ENCODE assay signal across 6 cellular contexts in genomic region chr19:7918062-7918614, GRCh38. TPM values are rescaled to one million over a fixed set of nuclear protein-coding genes. Genes with fewer than 3 reads are reported as not detected.
DNase-seq lines count a peak whose midpoint lies in the region; ATAC-seq, FAIRE-seq and TF ChIP-seq lines count a peak whose summit lies in the region.
"Not testable (repeated sequence)": the region's sequence is repeated elsewhere in the genome, so short reads cannot be mapped to it uniquely, and the experiment has no call there.

No MANE protein-coding gene starts in this region.

- CTCF ChIA-PET in PC-3 (lab: Charles Lee) (interaction anchor here (0.6 to 1.7 kb wide), 4 partner anchors 15 to 240 kb away, joined by 3 to 8 read pairs (median 6); no protein-coding TSS in a partner anchor), endothelial cell of umbilical vein (lab: Charles Lee) (interaction anchor here (0.7 to 2.4 kb wide), 15 partner anchors 11 to 350 kb away, joined by 3 to 16 read pairs (median 4); partner anchors contain the start of genes LRRC8E and TIMM44)
- CTCF ChIA-PET in activated naive CD4-positive, alpha-beta T cell treated with anti-CD3 and anti-CD28 coated beads, Interleukin-2, amount 10 ng/mL, durations not matched to agents 7 days and 5 days (lab: Charles Lee): interaction anchor here (0.7 to 1.4 kb wide), 7 partner anchors 9 to 66 kb away, joined by 3 to 11 read pairs (median 3); no protein-coding TSS in a partner anchor

- not testable (repeated sequence) for H3K27ac Mint-ChIP-seq in activated naive CD4-positive, alpha-beta T cell treated with anti-CD3 and anti-CD28 coated beads, Interleukin-2, amount 10 ng/mL, durations not matched to agents 7 days and 5 days

- not testable (repeated sequence) for H3K9me2 ChIP-seq in PC-3 (replicated peaks; ENCODE audit: low read length)

- H3K36me3 ChIP-seq in BLaER1 treated with 17β-estradiol and CSF1 and Interleukin-3, amounts not matched to agents 10 nM and 100 nM: peaks cover 13 to 32% (median 18%) of the 10 kb centered on the region in 11 experiments
- not testable (repeated sequence) for H3K36me3 ChIP-seq in PC-3 (ENCODE audit: low read depth, low read length); endothelial cell of umbilical vein (ENCODE audit: control insufficient read depth in 2 of 2, extremely low read depth in 1 of 2, insufficient read depth in 2 of 2, low read length in 2 of 2)
- H3K36me3 ChIP-seq in lower lobe of right lung (peaks cover 15% of the 10 kb centered on the region), spleen (peaks cover 3 to 25% (median 12%) of the 10 kb centered on the region in 6 donors)

- 20 to 29% (median 22%) methylated on average over 28 to 29 of the region's 29 CpGs for WGBS in spleen, 5 donors

- peak overlapping the region; percentile 23 for H3K4me3 Mint-ChIP-seq in activated naive CD4-positive, alpha-beta T cell treated with anti-CD3 and anti-CD28 coated beads, Interleukin-2, amount 10 ng/mL, durations not matched to agents 7 days and 5 days

- not testable (repeated sequence) for H3F3A ChIP-seq in PC-3 (ENCODE audit: low read length, unreplicated experiment)

- TF ChIP-seq POLR2A in endothelial cell of umbilical vein (IDR thresholded peaks at IDR 0.05; ENCODE audit: low read depth, low read length); spleen (IDR thresholded peaks at IDR 0.05): not testable (repeated sequence)

- not testable (repeated sequence) for H3K36me3 Mint-ChIP-seq in activated naive CD4-positive, alpha-beta T cell treated with anti-CD3 and anti-CD28 coated beads, Interleukin-2, amount 10 ng/mL, durations not matched to agents 7 days and 5 days

- peaks cover 66% of the 10 kb centered on the region for H3K27me3 Mint-ChIP-seq in activated naive CD4-positive, alpha-beta T cell treated with anti-CD3 and anti-CD28 coated beads, Interleukin-2, amount 10 ng/mL, durations not matched to agents 7 days and 5 days

- BruUV-seq in PC-3 (replicated peaks; lab: Mats Ljungman, UMichigan); endothelial cell of umbilical vein (replicated peaks; lab: Mats Ljungman, UMichigan): not testable (repeated sequence)

- not testable (repeated sequence) for H3K79me2 ChIP-seq in PC-3 (ENCODE audit: low read length); endothelial cell of umbilical vein (ENCODE audit: control insufficient read depth, insufficient read depth, low read length)

- dilution Hi-C loops in endothelial cell of umbilical vein (cut with MboI; ENCODE audit: extremely low pct_ligation_motif_present, low sequenced_read_pairs): not testable (repeated sequence)

- POLR2A ChIA-PET in PC-3 (lab: Charles Lee; ENCODE audit: unreplicated experiment): not testable (repeated sequence)
- POLR2A ChIA-PET in endothelial cell of umbilical vein (lab: Charles Lee): interaction anchor here (1.4 kb wide), 1 partner anchor 15 kb away, joined by 4 read pairs; the partner anchor contains the start of gene MAP2K7

- peak overlapping the region; percentile 87 for H2AFZ ChIP-seq in PC-3 (ENCODE audit: low read length)
- H2AFZ ChIP-seq in endothelial cell of umbilical vein (ENCODE audit: low read depth, low read length): peak overlapping the region; percentile 54

- peak overlapping the region in 9 of 10 experiments; percentile 49 to 68 (median 56); a peak in 17 of 20 replicates for H3K4me3 ChIP-seq in BLaER1 treated with 17β-estradiol and CSF1 and Interleukin-3, amounts not matched to agents 10 nM and 100 nM
- H3K4me3 ChIP-seq in PC-3 (ENCODE audit: low read length): peak overlapping the region; percentile 74
- not testable (repeated sequence) for H3K4me3 ChIP-seq in endothelial cell of umbilical vein (replicated peaks in 1 of 3; ENCODE audit: insufficient read depth in 1 of 3, low read depth in 1 of 3, low read length in 3 of 3)
- H3K4me3 ChIP-seq in lower lobe of right lung: peak overlapping the region; percentile 49
- peak overlapping the region in 7 of 8 donors; percentile 25 to 70 (median 41) for H3K4me3 ChIP-seq in spleen

- not testable (repeated sequence) for TF ChIP-seq CTCF in PC-3 (conservative IDR thresholded peaks at IDR 0.05; ENCODE audit: low read depth, low read length); endothelial cell of umbilical vein (IDR thresholded peaks at IDR 0.05; ENCODE audit: extremely low read depth in 1 of 2, insufficient read depth in 1 of 2, low read depth in 1 of 2, low read length in 2 of 2); lower lobe of right lung (IDR thresholded peaks at IDR 0.05)
- TF ChIP-seq CTCF in spleen (IDR thresholded peaks at IDR 0.05 in 8 of 11, conservative IDR thresholded peaks at IDR 0.05 in 3 of 11): peak in 2 of 11 experiments; percentile 7 to 9

- not testable (repeated sequence) for ATAC-seq in PC-3, lower lobe of right lung

- H4K20me1 ChIP-seq in BLaER1 treated with 17β-estradiol and CSF1 and Interleukin-3, amounts not matched to agents 10 nM and 100 nM: peaks cover 17 to 90% (median 75%) of the 10 kb centered on the region in 11 experiments; a peak in 21 of 22 replicates
- not testable (repeated sequence) for H4K20me1 ChIP-seq in PC-3 (ENCODE audit: low read length); endothelial cell of umbilical vein (replicated peaks; ENCODE audit: control insufficient read depth, extremely low read depth, insufficient read depth, low read length)

- H3K4me2 ChIP-seq in BLaER1 treated with 17β-estradiol and CSF1 and Interleukin-3, amounts not matched to agents 10 nM and 100 nM: peak overlapping the region; percentile 79 to 100 (median 90)
- peak overlapping the region; percentile 90 for H3K4me2 ChIP-seq in PC-3 (ENCODE audit: low read length)
- peak overlapping the region; percentile 54 for H3K4me2 ChIP-seq in endothelial cell of umbilical vein (ENCODE audit: insufficient read depth, low read length)

- peaks cover 41% of the 10 kb centered on the region for H3K4me1 Mint-ChIP-seq in activated naive CD4-positive, alpha-beta T cell treated with anti-CD3 and anti-CD28 coated beads, Interleukin-2, amount 10 ng/mL, durations not matched to agents 7 days and 5 days

- H3K9me3 Mint-ChIP-seq in activated naive CD4-positive, alpha-beta T cell treated with anti-CD3 and anti-CD28 coated beads, Interleukin-2, amount 10 ng/mL, durations not matched to agents 7 days and 5 days: not testable (repeated sequence)

- peak overlapping the region in 9 of 11 experiments; percentile 9 to 70 (median 45); a peak in 11 of 22 replicates for H3K9ac ChIP-seq in BLaER1 treated with 17β-estradiol and CSF1 and Interleukin-3, amounts not matched to agents 10 nM and 100 nM
- H3K9ac ChIP-seq in PC-3 (ENCODE audit: low read length): peak overlapping the region; percentile 73; the same call in 1 of the 2 replicates
- H3K9ac ChIP-seq in endothelial cell of umbilical vein (replicated peaks; ENCODE audit: extremely low read depth, insufficient read depth, low read length): not testable (repeated sequence)

- H3K4me1 ChIP-seq in BLaER1 treated with 17β-estradiol and CSF1 and Interleukin-3, amounts not matched to agents 10 nM and 100 nM: peaks cover 55 to 73% (median 64%) of the 10 kb centered on the region in 10 experiments
- peaks cover 33% of the 10 kb centered on the region for H3K4me1 ChIP-seq in PC-3 (ENCODE audit: insufficient read depth, low read length)
- H3K4me1 ChIP-seq in endothelial cell of umbilical vein (ENCODE audit: control insufficient read depth, extremely low read depth, insufficient read depth, low read length): peaks cover 22% of the 10 kb centered on the region
- peaks cover 54% of the 10 kb centered on the region for H3K4me1 ChIP-seq in lower lobe of right lung
- H3K4me1 ChIP-seq in spleen: peaks cover 36 to 76% (median 63%) of the 10 kb centered on the region in 6 donors

- not testable (repeated sequence) for H3K27ac ChIP-seq in BLaER1 treated with 17β-estradiol and CSF1 and Interleukin-3, amounts not matched to agents 10 nM and 100 nM; PC-3 (ENCODE audit: low read length); endothelial cell of umbilical vein (ENCODE audit: insufficient read depth, low read depth, low read length); lower lobe of right lung
- H3K27ac ChIP-seq in spleen: peak overlapping the region in 1 of 8 donors; percentile 18

- H3K9me3 ChIP-seq in BLaER1 treated with 17β-estradiol and CSF1 and Interleukin-3, amounts not matched to agents 10 nM and 100 nM (replicated peaks in 1 of 11); PC-3 (ENCODE audit: low read length); endothelial cell of umbilical vein (replicated peaks; ENCODE audit: control insufficient read depth, insufficient read depth, low read length); lower lobe of right lung; spleen: not testable (repeated sequence)

- peaks cover 67 to 69% (median 68%) of the 10 kb centered on the region in 11 experiments for H3K27me3 ChIP-seq in BLaER1 treated with 17β-estradiol and CSF1 and Interleukin-3, amounts not matched to agents 10 nM and 100 nM
- H3K27me3 ChIP-seq in PC-3 (ENCODE audit: low read length): not testable (repeated sequence)
- H3K27me3 ChIP-seq in endothelial cell of umbilical vein (ENCODE audit: control insufficient read depth in 2 of 2, insufficient read depth in 2 of 2, low read length in 2 of 2) (peaks cover 18 to 31% of the 10 kb centered on the region in 2 experiments), lower lobe of right lung (ENCODE audit: low read depth) (peaks cover 45% of the 10 kb centered on the region), spleen (replicated peaks in 1 of 7) (peaks cover 0 to 61% (median 52%) of the 10 kb centered on the region in 7 donors)

- intact Hi-C loops in PC-3 (cut with micrococcal nuclease); endothelial cell of umbilical vein (cut with micrococcal nuclease); lower lobe of right lung (cut with DNase I); spleen (cut with DNase I; ENCODE audit: low total_unique reads): not testable (repeated sequence)

- DNase-seq in PC-3; activated naive CD4-positive, alpha-beta T cell treated with anti-CD3 and anti-CD28 coated beads, Interleukin-2, amount 10 ng/mL, durations not matched to agents 7 days and 5 days; endothelial cell of umbilical vein (ENCODE audit: low read depth, low spot score); lower lobe of right lung; spleen: not testable (repeated sequence)

- not testable (repeated sequence) for H3K9me1 ChIP-seq in endothelial cell of umbilical vein (replicated peaks; ENCODE audit: control insufficient read depth, extremely low read depth, insufficient read depth, low read length)

- not testable (repeated sequence) for FAIRE-seq in endothelial cell of umbilical vein (lab: Jason Lieb, UNC)

RNA-seq across cellular contexts. Expression of gene SNAPC2, which starts 2.0 kb away (rescaled TPM):
- total RNA-seq in PC-3 (2014; rRNA removed) (40.1 and 61.7 TPM in 2 replicates), endothelial cell of umbilical vein (23.7 and 29.2 TPM in 2 replicates), lower lobe of right lung (17.6 TPM), spleen (10 to 100 TPM; 13.8 to 23.9 (median 17.7) TPM)
- polyA plus RNA-seq in endothelial cell of umbilical vein (25.8 and 33.0 TPM in 2 replicates), spleen (10 to 100 TPM; 13.1 to 23.0 (median 19.3) TPM)
- 16.5 and 22.3 TPM in 2 replicates for polyA plus RNA-seq in endothelial cell of umbilical vein (2011; cell fraction: cytosol; rRNA removed)
- polyA plus RNA-seq in endothelial cell of umbilical vein (2011; cell fraction: nucleus; rRNA removed): 9.7 and 11.4 TPM in 2 replicates
- 27.3 and 36.7 TPM in 2 replicates for polyA plus RNA-seq in endothelial cell of umbilical vein (2012)
- polyA minus RNA-seq in endothelial cell of umbilical vein: 7.7 and 7.8 TPM in 2 replicates
- 7.9 TPM for polyA minus RNA-seq in endothelial cell of umbilical vein (2011; cell fraction: cytosol; rRNA and poly(A)+ RNA removed)
- 2.5 and 5.2 TPM in 2 replicates for polyA minus RNA-seq in endothelial cell of umbilical vein (2011; cell fraction: nucleus; rRNA and poly(A)+ RNA removed)

RNA-seq across cellular contexts. Expression of gene TGFBR3L, which starts 3.5 kb away (rescaled TPM):
- total RNA-seq in PC-3 (2014; rRNA removed): 10.5 and 15.5 TPM in 2 replicates
- total RNA-seq in endothelial cell of umbilical vein: 1.2 TPM in 1 of 2 replicates, not detected in the other
- polyA plus RNA-seq in endothelial cell of umbilical vein: 0.35 and 0.81 TPM in 2 replicates
- polyA plus RNA-seq in endothelial cell of umbilical vein (2011; cell fraction: cytosol; rRNA removed): not detected in 2 replicates
- polyA plus RNA-seq in endothelial cell of umbilical vein (2011; cell fraction: nucleus; rRNA removed): 0.16 TPM in 1 of 2 replicates, not detected in the other
- polyA plus RNA-seq in endothelial cell of umbilical vein (2012): 1.2 TPM in 1 of 2 replicates, not detected in the other
- polyA minus RNA-seq in endothelial cell of umbilical vein: not detected in 2 replicates
- polyA minus RNA-seq in endothelial cell of umbilical vein (2011; cell fraction: cytosol; rRNA and poly(A)+ RNA removed): 9.8 TPM
- 0.48 TPM in 1 of 2 replicates, not detected in the other for polyA minus RNA-seq in endothelial cell of umbilical vein (2011; cell fraction: nucleus; rRNA and poly(A)+ RNA removed)
- 2.1 TPM for total RNA-seq in lower lobe of right lung
- not detected for total RNA-seq in spleen
- under 1 TPM in 1 of 3 donors, not detected in 2; 0.11 TPM for polyA plus RNA-seq in spleen

RNA-seq across cellular contexts. Expression of gene CTXN1, which starts 7.8 kb away (rescaled TPM):
- 11.4 and 40.3 TPM in 2 replicates for total RNA-seq in PC-3 (2014; rRNA removed)
- total RNA-seq in endothelial cell of umbilical vein: 27.6 and 31.1 TPM in 2 replicates
- 16.0 and 25.6 TPM in 2 replicates for polyA plus RNA-seq in endothelial cell of umbilical vein
- polyA plus RNA-seq in endothelial cell of umbilical vein (2011; cell fraction: cytosol; rRNA removed): 7.2 and 11.6 TPM in 2 replicates
- polyA plus RNA-seq in endothelial cell of umbilical vein (2011; cell fraction: nucleus; rRNA removed): 4.2 and 4.6 TPM in 2 replicates
- 12.6 and 33.1 TPM in 2 replicates for polyA plus RNA-seq in endothelial cell of umbilical vein (2012)
- 2.4 and 2.9 TPM in 2 replicates for polyA minus RNA-seq in endothelial cell of umbilical vein
- 14.6 TPM for polyA minus RNA-seq in endothelial cell of umbilical vein (2011; cell fraction: cytosol; rRNA and poly(A)+ RNA removed)
- 1.6 and 5.6 TPM in 2 replicates for polyA minus RNA-seq in endothelial cell of umbilical vein (2011; cell fraction: nucleus; rRNA and poly(A)+ RNA removed)
- total RNA-seq in lower lobe of right lung: 5.8 TPM
- total RNA-seq in spleen: 1 to 10 TPM; 1.2 to 4.4 (median 2.1) TPM
- under 1 TPM; 0.11 to 0.96 (median 0.64) TPM for polyA plus RNA-seq in spleen

RNA-seq across cellular contexts. Expression of gene MAP2K7, which starts 14.5 kb away (rescaled TPM):
- 39.3 and 40.5 TPM in 2 replicates for total RNA-seq in PC-3 (2014; rRNA removed)
- total RNA-seq in endothelial cell of umbilical vein: 31.6 and 36.0 TPM in 2 replicates
- 13.8 and 14.0 TPM in 2 replicates for polyA plus RNA-seq in endothelial cell of umbilical vein
- 8.8 and 12.6 TPM in 2 replicates for polyA plus RNA-seq in endothelial cell of umbilical vein (2011; cell fraction: cytosol; rRNA removed)
- polyA plus RNA-seq in endothelial cell of umbilical vein (2011; cell fraction: nucleus; rRNA removed): 45.9 and 51.2 TPM in 2 replicates
- 16.2 and 21.2 TPM in 2 replicates for polyA plus RNA-seq in endothelial cell of umbilical vein (2012)
- polyA minus RNA-seq in endothelial cell of umbilical vein: 11.8 and 14.7 TPM in 2 replicates
- polyA minus RNA-seq in endothelial cell of umbilical vein (2011; cell fraction: cytosol; rRNA and poly(A)+ RNA removed): 15.1 TPM
- 16.2 and 23.8 TPM in 2 replicates for polyA minus RNA-seq in endothelial cell of umbilical vein (2011; cell fraction: nucleus; rRNA and poly(A)+ RNA removed)
- total RNA-seq in lower lobe of right lung: 38.6 TPM
- 10 to 100 TPM; 19.5 to 41.3 (median 32.9) TPM for total RNA-seq in spleen
- polyA plus RNA-seq in spleen: 10 to 100 TPM; 12.4 to 44.3 (median 18.9) TPM

RNA-seq across cellular contexts. Expression of gene TIMM44, which starts 25.3 kb away (rescaled TPM):
- total RNA-seq in PC-3 (2014; rRNA removed) (191 and 262 TPM in 2 replicates), endothelial cell of umbilical vein (61.5 and 62.9 TPM in 2 replicates), lower lobe of right lung (45.2 TPM), spleen (10 to 100 TPM; 33.2 to 94.9 (median 63.5) TPM)
- polyA plus RNA-seq in endothelial cell of umbilical vein (64.3 and 82.5 TPM in 2 replicates), spleen (10 to 100 TPM; 37.4 to 67.3 (median 66.0) TPM)
- 31.1 and 39.1 TPM in 2 replicates for polyA plus RNA-seq in endothelial cell of umbilical vein (2011; cell fraction: cytosol; rRNA removed)
- 88.2 and 102 TPM in 2 replicates for polyA plus RNA-seq in endothelial cell of umbilical vein (2011; cell fraction: nucleus; rRNA removed)
- 52.7 and 53.2 TPM in 2 replicates for polyA plus RNA-seq in endothelial cell of umbilical vein (2012)
- 27.7 and 30.8 TPM in 2 replicates for polyA minus RNA-seq in endothelial cell of umbilical vein
- 62.2 TPM for polyA minus RNA-seq in endothelial cell of umbilical vein (2011; cell fraction: cytosol; rRNA and poly(A)+ RNA removed)
- polyA minus RNA-seq in endothelial cell of umbilical vein (2011; cell fraction: nucleus; rRNA and poly(A)+ RNA removed): 20.3 and 39.5 TPM in 2 replicates
